In genomic region chr12:119645535-119646059, GRCh38 we compare ENCODE assay signal across 26 cellular contexts. TPM values are rescaled to one million over a fixed set of nuclear protein-coding genes. Genes with fewer than 3 reads are reported as not detected.
A peak's percentile ranks its signal among the peaks of the same experiment; 100 is the strongest.
DNase-seq lines count a peak whose midpoint lies in the region; ATAC-seq, FAIRE-seq and TF ChIP-seq lines count a peak whose summit lies in the region.
"Had no signal": no experiment of that assay in that cellular context is flagged by ENCODE, and none has a peak within 500 bp of the region (broad histone marks: within the 10 kb centered on the region; RNA-seq: fewer than 3 reads in every experiment).

No MANE protein-coding gene starts in this region.

- no peak overlapping the region for H2BK120ac ChIP-seq in neuronal stem cell (ENCODE audit: low read depth, low read length)

- H2AK5ac ChIP-seq in neuronal stem cell (ENCODE audit: low read depth, low read length), result no peak overlapping the region

- BruUV-seq in K562 (replicated peaks; lab: Mats Ljungman, UMichigan), result no TSS peak

- FAIRE-seq in K562 (lab: Jason Lieb, UNC), result no peak
- FAIRE-seq: A549, D721Med, GM12878, GM19239, H1 had no signal

- no peak overlapping the region for H4K91ac ChIP-seq in neuronal stem cell (ENCODE audit: low read depth, low read length, poor library complexity)

- ATAC-seq in K562 (no peak), gastrocnemius medialis (peak; percentile 72 to 78)
- ATAC-seq: A549, GM12878 had no signal

- H3K14ac ChIP-seq in neuronal stem cell (ENCODE audit: low read length), result peak overlapping the region; percentile 67

- TF ChIP-seq CTCF in K562 (IDR thresholded peaks at IDR 0.05 in 2 of 3, conservative IDR thresholded peaks at IDR 0.05 in 1 of 3; ENCODE audit: insufficient read depth in 2 of 3, low read depth in 1 of 3, low read length in 3 of 3) (no peak), gastrocnemius medialis (IDR thresholded peaks at IDR 0.05 in 4 of 5, conservative IDR thresholded peaks at IDR 0.05 in 1 of 5) (no peak), brain microvascular endothelial cell (IDR thresholded peaks at IDR 0.05; ENCODE audit: low read depth, low read length, missing control alignments) (no peak)

- H3K9ac ChIP-seq in K562 (ENCODE audit: insufficient read depth in 1 of 2, low read depth in 2 of 2, low read length in 2 of 2) (no peak overlapping the region), neuronal stem cell (ENCODE audit: low read depth, low read length, poor library complexity) (no peak overlapping the region)
- H3K9ac ChIP-seq: BLaER1 treated with 17β-estradiol and CSF1 and Interleukin-3, amounts not matched to agents 10 nM and 100 nM; GM23248 had no signal

- POLR2A ChIA-PET in K562 (lab: Yijun Ruan, JAX), result no interaction called here

- no peak for DNase-seq in K562 (ENCODE audit: extremely low read depth in 1 of 4, low spot score in 3 of 4)
- DNase-seq in neuronal stem cell (ENCODE audit: low spot score), result no peak
- DNase-seq in gastrocnemius medialis, result peak; percentile 77 to 79
- no peak for DNase-seq in hepatic stellate cell (ENCODE audit: low spot score)
- no peak for DNase-seq in brain microvascular endothelial cell
- no peak for DNase-seq in SKM-1 (lab: John Stamatoyannopoulos, UW; ENCODE audit: unreplicated experiment)
- DNase-seq: 8988T; ACHN; AML-193; BE2C; CD4-positive, alpha-beta T cell; CD8-positive, alpha-beta memory T cell; DMS 273 treated with DMSO at 0.1 percent for 48 hours; DMS79; EL; GDM1; GM23248; H7; HCEC 1CT had no signal

- intact Hi-C loops in K562 (cut with micrococcal nuclease) (loop anchor here (10.0 kb wide), 1 partner anchor 531 kb away; no protein-coding TSS in a partner anchor), gastrocnemius medialis (cut with DNase I; ENCODE audit: low total_unique reads) (loop anchor here (2.0 to 5.0 kb wide), 2 partner anchors 53 to 203 kb away; partner anchors contain the start of gene TMEM233)

- H4K8ac ChIP-seq in neuronal stem cell (ENCODE audit: low read depth, low read length), result peak overlapping the region; percentile 24

- no peaks in the 10 kb centered on the region for H4K20me1 ChIP-seq in K562 (replicated peaks; ENCODE audit: control insufficient read depth, insufficient read depth, low read length)
- H4K20me1 ChIP-seq: BLaER1 treated with 17β-estradiol and CSF1 and Interleukin-3, amounts not matched to agents 10 nM and 100 nM had no signal

- CTCF ChIA-PET in K562 (lab: Yijun Ruan, JAX; ENCODE audit: low intra/inter-chr PET ratio), result no interaction called here

- H3K4ac ChIP-seq in neuronal stem cell (ENCODE audit: low read length), result no peak overlapping the region

- TF ChIP-seq RAD21 in K562 (CRISPR knock-in tag; conservative IDR thresholded peaks at IDR 0.05 in 1 of 2, IDR thresholded peaks at IDR 0.05 in 1 of 2), result no peak

- 7% methylated on average over 7 of the region's 7 CpGs for WGBS in K562 (ENCODE audit: insufficient coverage, low coverage, missing lambda C conversion rate)
- no CpG with 5 or more reads among the region's 7 CpGs for WGBS in neuronal stem cell (ENCODE audit: extremely low coverage in 2 of 2, insufficient read length in 2 of 2, insufficient replicate concordance in 1 of 2), 2 donors

- TF ChIP-seq POLR2A in K562 (conservative IDR thresholded peaks at IDR 0.05), result no peak
- no peak for TF ChIP-seq POLR2A in gastrocnemius medialis (IDR thresholded peaks at IDR 0.05)

- H3K23ac ChIP-seq in neuronal stem cell (ENCODE audit: low read depth, low read length, poor library complexity), result no peak overlapping the region

- H3K4me1 ChIP-seq in K562 (replicated peaks in 1 of 2; ENCODE audit: control insufficient read depth in 2 of 2, insufficient read depth in 2 of 2, low read length in 2 of 2) (no peaks in the 10 kb centered on the region), neuronal stem cell (ENCODE audit: control insufficient read depth in 2 of 2, insufficient read depth in 1 of 2, low read depth in 1 of 2, low read length in 2 of 2) (no peaks in the 10 kb centered on the region), gastrocnemius medialis (peaks cover 4 to 5% of the 10 kb centered on the region in 2 donors)
- H3K4me1 ChIP-seq: A549; BE2C; BLaER1 treated with 17β-estradiol and CSF1 and Interleukin-3, amounts not matched to agents 10 nM and 100 nM had no signal

- no peaks in the 10 kb centered on the region for H3K79me1 ChIP-seq in neuronal stem cell (ENCODE audit: low read depth, low read length)

- in situ Hi-C loops in K562 (cut with MboI), result no loop called here
- in situ Hi-C loops in gastrocnemius medialis (cut with MboI; ENCODE audit: low sequenced_read_pairs in 4 of 4), result no loop called here
- in situ Hi-C loops in brain microvascular endothelial cell (cut with HindIII; ENCODE audit: low pct_ligation_motif_present, low sequenced_read_pairs), result no loop called here

- no peak overlapping the region for H3K18ac ChIP-seq in neuronal stem cell (ENCODE audit: low read length)

- no peak overlapping the region for H2BK5ac ChIP-seq in neuronal stem cell (ENCODE audit: low read length)

- H3K27ac ChIP-seq in K562 (ENCODE audit: extremely low read depth, low read depth, low read length) (no peak overlapping the region), neuronal stem cell (replicated peaks; ENCODE audit: low read length) (no peak overlapping the region), gastrocnemius medialis (peak overlapping the region; percentile 60 to 88 (median 80)), brain microvascular endothelial cell (no peak overlapping the region)
- H3K27ac ChIP-seq: A549; BLaER1 treated with 17β-estradiol and CSF1 and Interleukin-3, amounts not matched to agents 10 nM and 100 nM; GM23248 had no signal

- TF ChIP-seq EP300 in K562 (IDR thresholded peaks at IDR 0.05; ENCODE audit: low read length), result no peak

- H2AFZ ChIP-seq in K562 (ENCODE audit: low read depth, low read length) (no peak overlapping the region), neuronal stem cell (ENCODE audit: low read length) (no peak overlapping the region)
- H2AFZ ChIP-seq: GM23248 had no signal

- no peak overlapping the region for H2BK15ac ChIP-seq in neuronal stem cell (ENCODE audit: low read length)

- H3K9me3 ChIP-seq in K562 (replicated peaks; ENCODE audit: control insufficient read depth, insufficient read depth, low read depth, low read length) (no peaks in the 10 kb centered on the region), neuronal stem cell (replicated peaks in 1 of 2; ENCODE audit: control insufficient read depth in 2 of 2, insufficient read depth in 1 of 2, low read depth in 1 of 2, low read length in 2 of 2) (no peaks in the 10 kb centered on the region), gastrocnemius medialis (no peaks in the 10 kb centered on the region)
- H3K9me3 ChIP-seq: BE2C had no signal

- peaks cover 7 to 13% of the 10 kb centered on the region in 2 experiments; a peak in 2 of 5 replicates for H3K27me3 ChIP-seq in K562 (ENCODE audit: control insufficient read depth in 2 of 2, insufficient read depth in 2 of 2, low read length in 2 of 2)
- no peaks in the 10 kb centered on the region for H3K27me3 ChIP-seq in neuronal stem cell (ENCODE audit: control insufficient read depth in 3 of 3, insufficient read depth in 3 of 3, low read depth in 1 of 3, low read length in 3 of 3)
- H3K27me3 ChIP-seq in gastrocnemius medialis, result no peaks in the 10 kb centered on the region
- no peaks in the 10 kb centered on the region for H3K27me3 ChIP-seq in brain microvascular endothelial cell (replicated peaks)
- H3K27me3 ChIP-seq: BLaER1 treated with 17β-estradiol and CSF1 and Interleukin-3, amounts not matched to agents 10 nM and 100 nM had no signal

- H3K4me3 ChIP-seq in K562 (no peak overlapping the region), neuronal stem cell (ENCODE audit: low read length in 2 of 2) (no peak overlapping the region), gastrocnemius medialis (no peak overlapping the region), brain microvascular endothelial cell (ENCODE audit: low read depth, low read length) (no peak overlapping the region)
- H3K4me3 ChIP-seq: A549; BLaER1 treated with 17β-estradiol and CSF1 and Interleukin-3, amounts not matched to agents 10 nM and 100 nM; GM12878; GM23248 had no signal

- no peak overlapping the region for H2BK12ac ChIP-seq in neuronal stem cell (ENCODE audit: low read length)

- H3K36me3 ChIP-seq in K562 (ENCODE audit: control insufficient read depth, insufficient read depth, low read length) (no peaks in the 10 kb centered on the region), neuronal stem cell (replicated peaks in 1 of 2; ENCODE audit: control insufficient read depth in 2 of 2, insufficient read depth in 2 of 2, low read length in 2 of 2) (no peaks in the 10 kb centered on the region), gastrocnemius medialis (no peaks in the 10 kb centered on the region), brain microvascular endothelial cell (replicated peaks) (no peaks in the 10 kb centered on the region)
- H3K36me3 ChIP-seq: BE2C; BLaER1 treated with 17β-estradiol and CSF1 and Interleukin-3, amounts not matched to agents 10 nM and 100 nM had no signal

- H3K4me2 ChIP-seq in K562 (ENCODE audit: insufficient read depth, low read length), result no peak overlapping the region
- no peak overlapping the region for H3K4me2 ChIP-seq in neuronal stem cell (ENCODE audit: insufficient read depth, low read length, poor library complexity, severe bottlenecking)
- H3K4me2 ChIP-seq: A549; BLaER1 treated with 17β-estradiol and CSF1 and Interleukin-3, amounts not matched to agents 10 nM and 100 nM had no signal

- no peaks in the 10 kb centered on the region for H3K9me1 ChIP-seq in K562 (ENCODE audit: control insufficient read depth, insufficient read depth, low read length)

- no peaks in the 10 kb centered on the region for H3K79me2 ChIP-seq in K562 (ENCODE audit: control insufficient read depth, insufficient read depth, low read length)

RNA-seq across cellular contexts. Expression of gene PRKAB1, which starts 22.3 kb away (rescaled TPM):
- total RNA-seq in K562 (2011; cell fraction: chromatin; rRNA removed; ENCODE audit: low replicate concordance), result 108 and 130 TPM in 2 replicates
- 98.2 and 105 TPM in 2 replicates for total RNA-seq in K562 (2011; cell fraction: nucleolus; rRNA removed)
- 109 and 139 TPM in 2 replicates for total RNA-seq in K562 (2011; cell fraction: nucleoplasm; rRNA removed)
- total RNA-seq in K562 (2014; rRNA removed) (45.3 and 59.7 TPM in 2 replicates), K562 (2014; rRNA removed; fragmentation: Illumina TruSeq; extraction: Trizol) (48.8 and 54.3 TPM in 2 replicates), K562 (2015; rRNA removed; fragmentation: Illumina TruSeq; extraction: Trizol) (57.4 and 63.8 TPM in 2 replicates), K562 (2021) (83.8 and 93.8 TPM in 2 replicates), gastrocnemius medialis (10 to 100 TPM in 3 of 4 donors, 1 to 10 TPM in 1; 7.1 to 21.0 (median 17.6) TPM)
- polyA plus RNA-seq in K562 (2011; rRNA removed) (85.7 and 137 TPM in 2 replicates), K562 (2014; fragmentation: Illumina TruSeq; extraction: Trizol) (83.1 and 94.2 TPM in 2 replicates), K562 (2014; fragmentation: Nextera tagmentation; extraction: Ambion mirVana) (10 to 100 TPM; 32.6 to 38.2 TPM), K562 (2014; rRNA removed) (62.8 and 64.8 TPM in 2 replicates)
- polyA plus RNA-seq in K562 (2011; cell fraction: cytosol; rRNA removed), result 83.7 and 86.2 TPM in 2 replicates
- 173 and 183 TPM in 2 replicates for polyA plus RNA-seq in K562 (2011; cell fraction: nucleus; rRNA removed)
- polyA plus RNA-seq in K562 (2012), result 59.1 and 104 TPM in 2 replicates
- polyA minus RNA-seq in K562 (2011; rRNA and poly(A)+ RNA removed), result 66.6 and 90.9 TPM in 2 replicates
- 62.9 and 70.8 TPM in 2 replicates for polyA minus RNA-seq in K562 (2011; cell fraction: cytosol; rRNA and poly(A)+ RNA removed)
- polyA minus RNA-seq in K562 (2011; cell fraction: nucleus; rRNA and poly(A)+ RNA removed), result 80.4 and 108 TPM in 2 replicates
- polyA plus RNA-seq in neuronal stem cell (2013, experiment 1 of 2), result 25.8 TPM
- 28.6 TPM for polyA plus RNA-seq in neuronal stem cell (2013, experiment 2 of 2)

RNA-seq across cellular contexts. Expression of gene TMEM233, which starts 52.0 kb away (rescaled TPM):
- 0.18 and 0.19 TPM in 2 replicates for total RNA-seq in K562 (2011; cell fraction: chromatin; rRNA removed; ENCODE audit: low replicate concordance)
- total RNA-seq in K562 (2011; cell fraction: nucleolus; rRNA removed), result 0.17 TPM in 1 of 2 replicates, not detected in the other
- 0.38 TPM in 1 of 2 replicates, not detected in the other for total RNA-seq in K562 (2011; cell fraction: nucleoplasm; rRNA removed)
- total RNA-seq in K562 (2014; rRNA removed) (0.12 TPM in 1 of 2 replicates, not detected in the other), K562 (2014; rRNA removed; fragmentation: Illumina TruSeq; extraction: Trizol) (0.07 and 0.41 TPM in 2 replicates), K562 (2015; rRNA removed; fragmentation: Illumina TruSeq; extraction: Trizol) (0.04 TPM in 1 of 2 replicates, not detected in the other), K562 (2021) (0.04 TPM in 1 of 2 replicates, not detected in the other), gastrocnemius medialis (10 to 100 TPM; 25.2 to 89.1 (median 57.8) TPM)
- polyA plus RNA-seq in K562 (2011; rRNA removed) (0.14 TPM in 1 of 2 replicates, not detected in the other), K562 (2014; fragmentation: Illumina TruSeq; extraction: Trizol) (0.06 and 0.10 TPM in 2 replicates), K562 (2014; fragmentation: Nextera tagmentation; extraction: Ambion mirVana) (under 1 TPM; 0.04 TPM), K562 (2014; rRNA removed) (0.17 TPM in 1 of 2 replicates, not detected in the other)
- polyA plus RNA-seq in K562 (2011; cell fraction: cytosol; rRNA removed), result 0.07 TPM in 1 of 2 replicates, not detected in the other
- polyA plus RNA-seq in K562 (2011; cell fraction: nucleus; rRNA removed), result 0.09 TPM in 1 of 2 replicates, not detected in the other
- polyA plus RNA-seq in K562 (2012), result 0.17 and 0.20 TPM in 2 replicates
- polyA minus RNA-seq in K562 (2011; rRNA and poly(A)+ RNA removed), result not detected in 2 replicates
- not detected in 2 replicates for polyA minus RNA-seq in K562 (2011; cell fraction: cytosol; rRNA and poly(A)+ RNA removed)
- not detected in 2 replicates for polyA minus RNA-seq in K562 (2011; cell fraction: nucleus; rRNA and poly(A)+ RNA removed)
- polyA plus RNA-seq in neuronal stem cell (2013, experiment 1 of 2), result 0.01 TPM
- polyA plus RNA-seq in neuronal stem cell (2013, experiment 2 of 2), result not detected
- total RNA-seq: CD4-positive, alpha-beta T cell; CD8-positive, alpha-beta memory T cell; GM12878; GM23248; H7 had no signal
- polyA plus RNA-seq: A549; CD14-positive monocyte; CD8-positive, alpha-beta memory T cell; GM12878 had no signal

Comparison
In these comparisons a context has a peak if more than half of its experiments do, and no peak if none do; other contexts are left out.
1. DNase-seq: peak in gastrocnemius medialis (2 of 2); none in K562 (0 of 4), neuronal stem cell (single experiment), hepatic stellate cell (single experiment), brain microvascular endothelial cell (single experiment) and SKM-1 (single experiment).
2. H3K27ac ChIP-seq: peak in gastrocnemius medialis (4 of 4); none in K562 (single experiment), neuronal stem cell (single experiment) and brain microvascular endothelial cell (single experiment).
3. RNA of gene TMEM233, which starts 52.0 kb away (total RNA-seq): 25.2 to 89.1 TPM in gastrocnemius medialis; 0.04 to 0.41 TPM in K562; every median in the first group is over 10 times any median in the second.